ENCODE assay signal across 11 cellular contexts in the genomic region with DNA sequence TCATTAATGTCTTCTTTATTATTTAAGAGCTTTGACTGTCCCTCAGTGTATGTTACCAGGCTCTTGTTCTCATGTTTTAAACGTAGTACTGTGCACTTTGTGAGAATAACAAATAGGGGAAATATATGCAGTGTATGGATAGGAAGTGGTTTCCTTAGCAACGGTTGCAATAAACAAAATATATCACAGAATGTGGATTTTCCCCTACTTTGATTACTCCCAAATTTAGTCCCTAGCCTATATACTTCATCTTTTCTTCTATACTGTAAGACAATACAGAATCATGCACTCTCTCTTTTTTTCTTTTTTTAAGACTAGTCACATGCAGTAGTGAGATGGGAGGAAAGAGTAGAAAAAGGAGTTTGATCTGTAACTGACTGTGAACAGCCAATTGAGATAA.
DNase-seq lines count a peak whose midpoint lies in the region; ATAC-seq and TF ChIP-seq lines count a peak whose summit lies in the region.
"Had no signal": no experiment of that assay in that cellular context is flagged by ENCODE, and none has a peak within 500 bp of the region (broad histone marks: within the 10 kb centered on the region; RNA-seq: fewer than 3 reads in every experiment).

No MANE protein-coding gene starts in this region.

- POLR2A ChIA-PET in activated CD8-positive, alpha-beta T cell treated with anti-CD3 and anti-CD28 coated beads, Interleukin-2, amount 10 ng/mL, durations not matched to agents 7 days and 5 days (lab: Charles Lee) = no interaction called here

- intact Hi-C loops in natural killer cell (cut with micrococcal nuclease) = no loop called here

- no peak overlapping the region for H2AK5ac ChIP-seq in mesendoderm (ENCODE audit: low read length)

- H3K4ac ChIP-seq in mesendoderm (ENCODE audit: low read depth, low read length) = no peak overlapping the region

- H3K27me3 Mint-ChIP-seq in activated CD8-positive, alpha-beta T cell treated with anti-CD3 and anti-CD28 coated beads, Interleukin-2, amount 10 ng/mL, durations not matched to agents 7 days and 5 days (ENCODE audit: low read depth) = peaks cover 2% of the 10 kb centered on the region
- peaks cover 3 to 4% of the 10 kb centered on the region in 2 donors for H3K27me3 Mint-ChIP-seq in natural killer cell (ENCODE audit: low read depth in 2 of 2)

- no peak overlapping the region for H3K4me3 ChIP-seq in mesendoderm (ENCODE audit: low read length)

- DNase-seq in activated CD8-positive, alpha-beta T cell treated with anti-CD3 and anti-CD28 coated beads, Interleukin-2, amount 10 ng/mL, durations not matched to agents 7 days and 5 days = no peak
- DNase-seq in natural killer cell = no peak
- DNase-seq in ACHN = no peak
- DNase-seq in mesendoderm = no peak
- DNase-seq: islet precursor cell; SHP77; stimulated activated CD4-positive, alpha-beta T cell treated with anti-CD3 and anti-CD28 coated beads, Interleukin-15, amount 100 ng/mL, for 24 hours had no signal

- no peaks in the 10 kb centered on the region for H3K27me3 ChIP-seq in mesendoderm (ENCODE audit: insufficient read depth, low read length, poor library complexity)
- H3K27me3 ChIP-seq: neutrophil had no signal

- H3K56ac ChIP-seq in mesendoderm (ENCODE audit: low read length) = no peak overlapping the region

- H2BK120ac ChIP-seq in mesendoderm (ENCODE audit: low read depth, low read length) = no peak overlapping the region

- H3K4me1 ChIP-seq in mesendoderm (ENCODE audit: control insufficient read depth, low read depth, low read length) = no peaks in the 10 kb centered on the region

- no peak overlapping the region for H4K5ac ChIP-seq in mesendoderm (ENCODE audit: low read length)

- H3K36me3 Mint-ChIP-seq in activated CD8-positive, alpha-beta T cell treated with anti-CD3 and anti-CD28 coated beads, Interleukin-2, amount 10 ng/mL, durations not matched to agents 7 days and 5 days (ENCODE audit: low read depth) = no peaks in the 10 kb centered on the region
- no peaks in the 10 kb centered on the region for H3K36me3 Mint-ChIP-seq in natural killer cell

- no peak overlapping the region for H3K4me3 Mint-ChIP-seq in activated CD8-positive, alpha-beta T cell treated with anti-CD3 and anti-CD28 coated beads, Interleukin-2, amount 10 ng/mL, durations not matched to agents 7 days and 5 days
- no peak overlapping the region for H3K4me3 Mint-ChIP-seq in natural killer cell

- CTCF ChIA-PET in activated CD8-positive, alpha-beta T cell treated with anti-CD3 and anti-CD28 coated beads, Interleukin-2, amount 10 ng/mL, durations not matched to agents 7 days and 5 days (lab: Charles Lee) = no interaction called here

- H3K36me3 ChIP-seq in mesendoderm (ENCODE audit: control insufficient read depth, insufficient read depth, low read length) = no peaks in the 10 kb centered on the region
- H3K36me3 ChIP-seq: neutrophil had no signal

- no peak for TF ChIP-seq CTCF in natural killer cell (IDR thresholded peaks at IDR 0.05)

- in situ Hi-C loops in ACHN (cut with HindIII; ENCODE audit: low pct_ligation_motif_present, low pct_unique_long_range_greater_than_20kb, low sequenced_read_pairs) = no loop called here

- no peak overlapping the region for H2BK15ac ChIP-seq in mesendoderm (replicated peaks; ENCODE audit: low read depth)

- H3K79me1 ChIP-seq in mesendoderm (ENCODE audit: low read length) = no peaks in the 10 kb centered on the region

- H2BK5ac ChIP-seq in mesendoderm (ENCODE audit: low read length) = no peak overlapping the region

- H3K18ac ChIP-seq in mesendoderm (ENCODE audit: low read length) = no peak overlapping the region

- no peak overlapping the region for H3K27ac Mint-ChIP-seq in activated CD8-positive, alpha-beta T cell treated with anti-CD3 and anti-CD28 coated beads, Interleukin-2, amount 10 ng/mL, durations not matched to agents 7 days and 5 days
- H3K27ac Mint-ChIP-seq in natural killer cell = peak overlapping the region in 1 of 2 donors; percentile 22

- ATAC-seq in GM18520 (IDR thresholded peaks at IDR 0.05; ENCODE audit: unreplicated experiment) = peak; percentile 40
- peak; percentile 63 for ATAC-seq in HG02981 (IDR thresholded peaks at IDR 0.05; ENCODE audit: unreplicated experiment)
- peak; percentile 49 for ATAC-seq in activated CD8-positive, alpha-beta T cell treated with anti-CD3 and anti-CD28 coated beads, Interleukin-2, amount 10 ng/mL, durations not matched to agents 7 days and 5 days
- ATAC-seq in natural killer cell = peak; percentile 41 to 50 (median 49)
- ATAC-seq in HG03565 (IDR thresholded peaks at IDR 0.05; ENCODE audit: unreplicated experiment) = no peak

- no peak overlapping the region for H3K23ac ChIP-seq in mesendoderm (ENCODE audit: low read length)

- no peaks in the 10 kb centered on the region for H3K79me2 ChIP-seq in mesendoderm (ENCODE audit: control insufficient read depth, insufficient read depth, low read length)

- no peaks in the 10 kb centered on the region for H3K9me3 Mint-ChIP-seq in activated CD8-positive, alpha-beta T cell treated with anti-CD3 and anti-CD28 coated beads, Interleukin-2, amount 10 ng/mL, durations not matched to agents 7 days and 5 days (ENCODE audit: insufficient read depth)
- no peaks in the 10 kb centered on the region for H3K9me3 Mint-ChIP-seq in natural killer cell

- H3K4me2 ChIP-seq in mesendoderm (ENCODE audit: low read length) = no peak overlapping the region

- no CpG with 5 or more reads among the region's 2 CpGs for WGBS in mesendoderm (ENCODE audit: extremely low coverage, insufficient coverage, low lambda C conversion rate)

- peaks cover 4% of the 10 kb centered on the region for H3K4me1 Mint-ChIP-seq in activated CD8-positive, alpha-beta T cell treated with anti-CD3 and anti-CD28 coated beads, Interleukin-2, amount 10 ng/mL, durations not matched to agents 7 days and 5 days (ENCODE audit: low read depth)
- H3K4me1 Mint-ChIP-seq in natural killer cell = peaks cover 0 to 10% of the 10 kb centered on the region in 2 donors

- H3K27ac ChIP-seq in mesendoderm (ENCODE audit: low read depth, low read length) = no peak overlapping the region
- H3K27ac ChIP-seq: neutrophil had no signal

- H3K9ac ChIP-seq in mesendoderm (ENCODE audit: low read length) = no peak overlapping the region

- H4K8ac ChIP-seq in mesendoderm (ENCODE audit: low read depth, low read length) = no peak overlapping the region
